ENCODE assay signal across 26 cellular contexts in the genomic region with DNA sequence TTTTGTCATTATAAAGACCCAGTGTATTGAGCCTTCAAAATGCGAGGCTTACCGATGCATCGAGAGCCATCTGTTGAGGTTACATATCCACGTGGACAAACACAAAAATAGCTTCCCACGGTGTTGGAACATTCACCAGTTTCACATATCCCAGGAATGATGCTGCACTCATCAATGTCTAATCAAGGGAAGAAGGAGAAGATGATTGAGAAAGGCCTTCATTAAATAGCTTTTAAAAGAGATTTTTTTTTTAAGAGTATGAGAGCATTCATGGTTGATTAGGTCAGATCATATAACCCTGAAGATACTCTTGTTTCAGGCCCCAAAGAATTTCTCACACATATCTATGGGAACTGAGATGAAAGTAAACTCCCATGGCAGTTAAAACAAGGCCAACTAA.
DNase-seq lines count a peak whose midpoint lies in the region; TF ChIP-seq lines count a peak whose summit lies in the region.
"Had no signal": no experiment of that assay in that cellular context is flagged by ENCODE, and none has a peak within 500 bp of the region (broad histone marks: within the 10 kb centered on the region; RNA-seq: fewer than 3 reads in every experiment).

No MANE protein-coding gene starts in this region.

- H3K27ac Mint-ChIP-seq in neural progenitor cell, result no peak overlapping the region
- H3K27ac Mint-ChIP-seq: activated CD4-positive, alpha-beta T cell treated with anti-CD3 and anti-CD28 coated beads, Interleukin-2, amount 10 ng/mL, durations not matched to agents 7 days and 5 days; activated naive CD4-positive, alpha-beta T cell treated with anti-CD3 and anti-CD28 coated beads, Interleukin-2, amount 50 U/mL, for 72 hours; CD4-positive, alpha-beta memory T cell; natural killer cell treated with Interleukin-12 subunit alpha and Interleukin-12 subunit beta and Interleukin-15 and Interleukin-18, amount 100 ng/mL, for 72 hours; progenitor cell of endocrine pancreas; stimulated activated naive B cell treated with anti-CD40 and anti-IgM and Interleukin-4, amounts not matched to agents 10 μg/mL and 1 μg/mL and 100 μg/mL, for 72 hours had no signal

- H4K20me1 ChIP-seq in neural progenitor cell (ENCODE audit: low read depth), result no peaks in the 10 kb centered on the region

- peaks cover 30% of the 10 kb centered on the region for H3K4me1 ChIP-seq in neural progenitor cell
- H3K4me1 ChIP-seq: ascending aorta, colonic mucosa, testis had no signal

- no peaks in the 10 kb centered on the region for H3K79me2 ChIP-seq in neural progenitor cell (ENCODE audit: low read depth)

- peak overlapping the region; percentile 12 for H3K4me2 ChIP-seq in neural progenitor cell
- H3K4me2 ChIP-seq: SK-N-SH had no signal

- H3K9ac ChIP-seq in neural progenitor cell, result no peak overlapping the region
- H3K9ac ChIP-seq: SK-N-SH had no signal

- TF ChIP-seq RAD21 in Ishikawa (IDR thresholded peaks at IDR 0.05; ENCODE audit: low read depth), result no peak

- peak; percentile 80; the same call in 1 of the 2 replicates for TF ChIP-seq EP300 in Ishikawa (IDR thresholded peaks at IDR 0.05; ENCODE audit: borderline replicate concordance)

- H3K4me1 Mint-ChIP-seq in neural progenitor cell, result peaks cover 21% of the 10 kb centered on the region
- H3K4me1 Mint-ChIP-seq: activated CD4-positive, alpha-beta T cell treated with anti-CD3 and anti-CD28 coated beads, Interleukin-2, amount 10 ng/mL, durations not matched to agents 7 days and 5 days; CD4-positive, alpha-beta memory T cell; stimulated activated naive B cell treated with anti-CD40 and anti-IgM and Interleukin-4, amounts not matched to agents 10 μg/mL and 1 μg/mL and 100 μg/mL, for 72 hours had no signal

- no peak overlapping the region for H2AFZ ChIP-seq in neural progenitor cell (replicated peaks)

- peaks cover 36% of the 10 kb centered on the region for H3K36me3 Mint-ChIP-seq in neural progenitor cell
- H3K36me3 Mint-ChIP-seq: activated naive CD4-positive, alpha-beta T cell treated with anti-CD3 and anti-CD28 coated beads, Interleukin-2, amount 50 U/mL, for 72 hours; CD4-positive, alpha-beta memory T cell; natural killer cell treated with Interleukin-12 subunit alpha and Interleukin-12 subunit beta and Interleukin-15 and Interleukin-18, amount 100 ng/mL, for 72 hours; stimulated activated naive B cell treated with anti-CD40 and anti-IgM and Interleukin-4, amounts not matched to agents 10 μg/mL and 1 μg/mL and 100 μg/mL, for 72 hours had no signal

- H3K27me3 ChIP-seq in neural progenitor cell, result no peaks in the 10 kb centered on the region
- H3K27me3 ChIP-seq in brain microvascular endothelial cell (replicated peaks), result no peaks in the 10 kb centered on the region
- H3K27me3 ChIP-seq: ascending aorta, colonic mucosa, testis had no signal

- DNase-seq in GM13976 (ENCODE audit: low spot score), result peak; percentile 9
- peak; percentile 46 for DNase-seq in choroid plexus epithelial cell (ENCODE audit: low read depth)
- no peak for DNase-seq in neural progenitor cell (ENCODE audit: low spot score)
- DNase-seq in mesenteric fat pad (ENCODE audit: low spot score), result no peak
- DNase-seq in brain microvascular endothelial cell, result no peak
- no peak for DNase-seq in NCI-H1417 treated with DMSO at 0.1 percent for 48 hours (lab: John Stamatoyannopoulos, UW)
- DNase-seq: activated CD4-positive, alpha-beta T cell treated with anti-CD3 and anti-CD28 coated beads, Interleukin-2, amount 10 ng/mL, durations not matched to agents 7 days and 5 days; CD4-positive, alpha-beta memory T cell; colonic mucosa; GF-D8; glutamatergic neuron; left colon; midbrain; NCI-H1105 treated with DMSO at 0.1 percent for 48 hours; NCI-H2107; RPMI8226; SK-N-SH; stimulated activated naive B cell treated with anti-CD40 and anti-IgM and Interleukin-4, amounts not matched to agents 10 μg/mL and 1 μg/mL and 100 μg/mL, for 72 hours; T-helper 2 cell; testis had no signal

- peaks cover 3% of the 10 kb centered on the region for H3K9me3 Mint-ChIP-seq in neural progenitor cell
- H3K9me3 Mint-ChIP-seq: activated CD4-positive, alpha-beta T cell treated with anti-CD3 and anti-CD28 coated beads, Interleukin-2, amount 10 ng/mL, durations not matched to agents 7 days and 5 days had no signal

- H3K4me3 ChIP-seq in choroid plexus epithelial cell (ENCODE audit: low read depth, low read length) (no peak overlapping the region), neural progenitor cell (no peak overlapping the region), brain microvascular endothelial cell (ENCODE audit: low read depth, low read length) (no peak overlapping the region)
- H3K4me3 ChIP-seq: ascending aorta, colonic mucosa, skin epidermis, testis had no signal

- in situ Hi-C loops in GM13976 (cut with MboI; ENCODE audit: low sequenced_read_pairs, unreplicated experiment), result no loop called here
- in situ Hi-C loops in brain microvascular endothelial cell (cut with HindIII; ENCODE audit: low pct_ligation_motif_present, low sequenced_read_pairs), result no loop called here

- TF ChIP-seq CTCF in GM13976 (IDR thresholded peaks at IDR 0.05; ENCODE audit: borderline replicate concordance, control extremely low read depth, extremely low read depth, insufficient read depth, missing control alignments), result no peak
- no peak for TF ChIP-seq CTCF in choroid plexus epithelial cell (conservative IDR thresholded peaks at IDR 0.05; ENCODE audit: low read depth, low read length)
- no peak for TF ChIP-seq CTCF in neural progenitor cell (IDR thresholded peaks at IDR 0.05)
- TF ChIP-seq CTCF in brain microvascular endothelial cell (IDR thresholded peaks at IDR 0.05; ENCODE audit: low read depth, low read length, missing control alignments), result no peak

- H3K36me3 ChIP-seq in neural progenitor cell (no peaks in the 10 kb centered on the region), brain microvascular endothelial cell (replicated peaks) (no peaks in the 10 kb centered on the region)
- H3K36me3 ChIP-seq: ascending aorta, colonic mucosa had no signal

- H3F3A ChIP-seq in neural progenitor cell (ENCODE audit: low read depth), result no peaks in the 10 kb centered on the region

- H3K27me3 Mint-ChIP-seq in neural progenitor cell (ENCODE audit: insufficient read depth, low read depth), result no peaks in the 10 kb centered on the region
- H3K27me3 Mint-ChIP-seq: activated CD4-positive, alpha-beta T cell treated with anti-CD3 and anti-CD28 coated beads, Interleukin-2, amount 10 ng/mL, durations not matched to agents 7 days and 5 days; CD4-positive, alpha-beta memory T cell; natural killer cell treated with Interleukin-12 subunit alpha and Interleukin-12 subunit beta and Interleukin-15 and Interleukin-18, amount 100 ng/mL, for 72 hours; progenitor cell of endocrine pancreas; stimulated activated naive B cell treated with anti-CD40 and anti-IgM and Interleukin-4, amounts not matched to agents 10 μg/mL and 1 μg/mL and 100 μg/mL, for 72 hours had no signal

- H3K4me3 Mint-ChIP-seq in neural progenitor cell, result no peak overlapping the region
- H3K4me3 Mint-ChIP-seq: activated CD4-positive, alpha-beta T cell treated with anti-CD3 and anti-CD28 coated beads, Interleukin-2, amount 10 ng/mL, durations not matched to agents 7 days and 5 days; CD4-positive, alpha-beta memory T cell; natural killer cell treated with Interleukin-12 subunit alpha and Interleukin-12 subunit beta and Interleukin-15 and Interleukin-18, amount 100 ng/mL, for 72 hours; stimulated activated naive B cell treated with anti-CD40 and anti-IgM and Interleukin-4, amounts not matched to agents 10 μg/mL and 1 μg/mL and 100 μg/mL, for 72 hours had no signal

- H3K9me3 ChIP-seq in neural progenitor cell (ENCODE audit: low read depth), result no peaks in the 10 kb centered on the region
- H3K9me3 ChIP-seq: ascending aorta, colonic mucosa, SK-N-SH, testis had no signal

- H3K27ac ChIP-seq in neural progenitor cell, result no peak overlapping the region
- H3K27ac ChIP-seq in brain microvascular endothelial cell, result no peak overlapping the region
- H3K27ac ChIP-seq: ascending aorta, colonic mucosa, skin epidermis, testis had no signal

TF ChIP-seq in Ishikawa, 13 proteins besides CTCF, POLR2A, EP300 and RAD21 (continues in another document):
- TF ChIP-seq YY1 (IDR thresholded peaks at IDR 0.05; ENCODE audit: low read depth), result no peak
- TF ChIP-seq, protein P1, sequence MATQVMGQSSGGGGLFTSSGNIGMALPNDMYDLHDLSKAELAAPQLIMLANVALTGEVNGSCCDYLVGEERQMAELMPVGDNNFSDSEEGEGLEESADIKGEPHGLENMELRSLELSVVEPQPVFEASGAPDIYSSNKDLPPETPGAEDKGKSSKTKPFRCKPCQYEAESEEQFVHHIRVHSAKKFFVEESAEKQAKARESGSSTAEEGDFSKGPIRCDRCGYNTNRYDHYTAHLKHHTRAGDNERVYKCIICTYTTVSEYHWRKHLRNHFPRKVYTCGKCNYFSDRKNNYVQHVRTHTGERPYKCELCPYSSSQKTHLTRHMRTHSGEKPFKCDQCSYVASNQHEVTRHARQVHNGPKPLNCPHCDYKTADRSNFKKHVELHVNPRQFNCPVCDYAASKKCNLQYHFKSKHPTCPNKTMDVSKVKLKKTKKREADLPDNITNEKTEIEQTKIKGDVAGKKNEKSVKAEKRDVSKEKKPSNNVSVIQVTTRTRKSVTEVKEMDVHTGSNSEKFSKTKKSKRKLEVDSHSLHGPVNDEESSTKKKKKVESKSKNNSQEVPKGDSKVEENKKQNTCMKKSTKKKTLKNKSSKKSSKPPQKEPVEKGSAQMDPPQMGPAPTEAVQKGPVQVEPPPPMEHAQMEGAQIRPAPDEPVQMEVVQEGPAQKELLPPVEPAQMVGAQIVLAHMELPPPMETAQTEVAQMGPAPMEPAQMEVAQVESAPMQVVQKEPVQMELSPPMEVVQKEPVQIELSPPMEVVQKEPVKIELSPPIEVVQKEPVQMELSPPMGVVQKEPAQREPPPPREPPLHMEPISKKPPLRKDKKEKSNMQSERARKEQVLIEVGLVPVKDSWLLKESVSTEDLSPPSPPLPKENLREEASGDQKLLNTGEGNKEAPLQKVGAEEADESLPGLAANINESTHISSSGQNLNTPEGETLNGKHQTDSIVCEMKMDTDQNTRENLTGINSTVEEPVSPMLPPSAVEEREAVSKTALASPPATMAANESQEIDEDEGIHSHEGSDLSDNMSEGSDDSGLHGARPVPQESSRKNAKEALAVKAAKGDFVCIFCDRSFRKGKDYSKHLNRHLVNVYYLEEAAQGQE (IDR thresholded peaks at IDR 0.05; ENCODE audit: low read depth), result no peak
- TF ChIP-seq EGR1 (IDR thresholded peaks at IDR 0.05), result no peak
- TF ChIP-seq, protein P2, sequence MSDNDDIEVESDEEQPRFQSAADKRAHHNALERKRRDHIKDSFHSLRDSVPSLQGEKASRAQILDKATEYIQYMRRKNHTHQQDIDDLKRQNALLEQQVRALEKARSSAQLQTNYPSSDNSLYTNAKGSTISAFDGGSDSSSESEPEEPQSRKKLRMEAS (IDR thresholded peaks at IDR 0.05), result peak; percentile 78
- TF ChIP-seq, protein P3, sequence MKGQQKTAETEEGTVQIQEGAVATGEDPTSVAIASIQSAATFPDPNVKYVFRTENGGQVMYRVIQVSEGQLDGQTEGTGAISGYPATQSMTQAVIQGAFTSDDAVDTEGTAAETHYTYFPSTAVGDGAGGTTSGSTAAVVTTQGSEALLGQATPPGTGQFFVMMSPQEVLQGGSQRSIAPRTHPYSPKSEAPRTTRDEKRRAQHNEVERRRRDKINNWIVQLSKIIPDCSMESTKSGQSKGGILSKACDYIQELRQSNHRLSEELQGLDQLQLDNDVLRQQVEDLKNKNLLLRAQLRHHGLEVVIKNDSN (IDR thresholded peaks at IDR 0.05), result 0 out of 2 replicates have a peak, but pooled peaks have one; percentile 12

Comparison
In these comparisons a context has a peak if more than half of its experiments do, and no peak if none do; other contexts are left out.
1. DNase-seq: peak in GM13976 (single experiment) and choroid plexus epithelial cell (single experiment); none in neural progenitor cell (single experiment), mesenteric fat pad (single experiment), brain microvascular endothelial cell (single experiment) and NCI-H1417 treated with DMSO at 0.1 percent for 48 hours (single experiment).